ENCODE assay signal across 1 cellular context in genomic region chr2:101756266-101756665, GRCh38.
TF ChIP-seq lines count a peak whose summit lies in the region.

No MANE protein-coding gene starts in this region.

TF ChIP-seq in HepG2, 621 proteins besides CTCF, POLR2A, EP300 and RAD21 (continued from another document and continues in another):
- TF ChIP-seq RERE (CRISPR knock-in tag; IDR thresholded peaks at IDR 0.05; ENCODE audit: low read depth): no peak
- TF ChIP-seq MAFG (CRISPR knock-in tag; IDR thresholded peaks at IDR 0.05): no peak
- TF ChIP-seq HOMEZ (CRISPR knock-in tag; IDR thresholded peaks at IDR 0.05; ENCODE audit: low read depth): 0 out of 2 replicates have a peak, but pooled peaks have one; percentile 30
- no peak for TF ChIP-seq PPARG (CRISPR knock-in tag; conservative IDR thresholded peaks at IDR 0.05)
- TF ChIP-seq ZFP62 (CRISPR knock-in tag; IDR thresholded peaks at IDR 0.05): no peak
- no peak for TF ChIP-seq DZIP1 (CRISPR knock-in tag; IDR thresholded peaks at IDR 0.05)
- 0 out of 2 replicates have a peak, but pooled peaks have one; percentile 7 for TF ChIP-seq BCL6 (CRISPR knock-in tag; IDR thresholded peaks at IDR 0.05)
- no peak for TF ChIP-seq GLMP (CRISPR knock-in tag; IDR thresholded peaks at IDR 0.05; ENCODE audit: borderline replicate concordance)
- no peak for TF ChIP-seq MTF2 (CRISPR knock-in tag; IDR thresholded peaks at IDR 0.05; ENCODE audit: borderline replicate concordance)
- peak; percentile 13; the same call in 1 of the 2 replicates for TF ChIP-seq RXRB (CRISPR knock-in tag; IDR thresholded peaks at IDR 0.05; ENCODE audit: borderline replicate concordance)
- TF ChIP-seq NR2F6 (IDR thresholded peaks at IDR 0.05): peak; percentile 88
- TF ChIP-seq NR2F6 (CRISPR knock-in tag; IDR thresholded peaks at IDR 0.05): peak; percentile 85
- no peak for TF ChIP-seq SNAPC4 (CRISPR knock-in tag; IDR thresholded peaks at IDR 0.05)
- TF ChIP-seq PHB2 (IDR thresholded peaks at IDR 0.05; ENCODE audit: partially characterized antibody): no peak
- TF ChIP-seq ZMYM4 (CRISPR knock-in tag; IDR thresholded peaks at IDR 0.05): 0 out of 2 replicates have a peak, but pooled peaks have one; percentile 35
- TF ChIP-seq ZNF121 (CRISPR knock-in tag; IDR thresholded peaks at IDR 0.05): no peak
- no peak for TF ChIP-seq ZNF7 (CRISPR knock-in tag; IDR thresholded peaks at IDR 0.05)
- TF ChIP-seq KLF12 (CRISPR knock-in tag; IDR thresholded peaks at IDR 0.05; ENCODE audit: borderline replicate concordance): no peak
- no peak for TF ChIP-seq SKIL (CRISPR knock-in tag; IDR thresholded peaks at IDR 0.05; ENCODE audit: borderline replicate concordance)
- 0 out of 2 replicates have a peak, but pooled peaks have one; percentile 27 for TF ChIP-seq ISL2 (CRISPR knock-in tag; IDR thresholded peaks at IDR 0.05)
- no peak for TF ChIP-seq DRAP1 (CRISPR knock-in tag; IDR thresholded peaks at IDR 0.05)
- no peak for TF ChIP-seq ARID3A (IDR thresholded peaks at IDR 0.05; ENCODE audit: low read depth, low read length)
- 0 out of 2 replicates have a peak, but pooled peaks have one; percentile 37 for TF ChIP-seq HNF4G (IDR thresholded peaks at IDR 0.05; ENCODE audit: borderline replicate concordance, low read depth, low read length)
- 0 out of 2 replicates have a peak, but pooled peaks have one; percentile 37 for TF ChIP-seq HNF4G (CRISPR knock-in tag; IDR thresholded peaks at IDR 0.05; ENCODE audit: borderline replicate concordance, low read depth)
- no peak for TF ChIP-seq ZNF543 (CRISPR knock-in tag; IDR thresholded peaks at IDR 0.05)
- TF ChIP-seq ZSCAN25 (CRISPR knock-in tag; IDR thresholded peaks at IDR 0.05): no peak
- 0 out of 2 replicates have a peak, but pooled peaks have one; percentile 35 for TF ChIP-seq IRF2 (CRISPR knock-in tag; IDR thresholded peaks at IDR 0.05)
- TF ChIP-seq PHF20 (CRISPR knock-in tag; IDR thresholded peaks at IDR 0.05): no peak
